ENCODE assay signal across 1 cellular context in genomic region chr6:56314683-56315523, GRCh38.
TF ChIP-seq lines count a peak whose summit lies in the region.

No MANE protein-coding gene starts in this region.

TF ChIP-seq in HepG2, 621 proteins besides CTCF, POLR2A, EP300 and RAD21 (continued from another document):
- TF ChIP-seq ZNF431 (CRISPR knock-in tag; IDR thresholded peaks at IDR 0.05; ENCODE audit: borderline replicate concordance, low read depth) (no peak), CHD4 (IDR thresholded peaks at IDR 0.05; ENCODE audit: borderline replicate concordance, low read length) (no peak), SALL2 (CRISPR knock-in tag; IDR thresholded peaks at IDR 0.05) (no peak), ZNF740 (CRISPR knock-in tag; IDR thresholded peaks at IDR 0.05) (no peak), ZNF646 (CRISPR knock-in tag; IDR thresholded peaks at IDR 0.05) (no peak), JUN (CRISPR knock-in tag; IDR thresholded peaks at IDR 0.05) (no peak), FOXK2 (IDR thresholded peaks at IDR 0.05) (no peak), FOXK1 (CRISPR knock-in tag; IDR thresholded peaks at IDR 0.05; ENCODE audit: borderline replicate concordance, low read depth) (no peak), ZNF800 (CRISPR knock-in tag; IDR thresholded peaks at IDR 0.05) (no peak), KLF13 (CRISPR knock-in tag; IDR thresholded peaks at IDR 0.05) (no peak), ZBTB10 (CRISPR knock-in tag; IDR thresholded peaks at IDR 0.05; ENCODE audit: borderline replicate concordance) (no peak), ZBED4 (CRISPR knock-in tag; IDR thresholded peaks at IDR 0.05; ENCODE audit: borderline replicate concordance) (no peak), REXO4 (CRISPR knock-in tag; IDR thresholded peaks at IDR 0.05; ENCODE audit: borderline replicate concordance) (no peak), ARNT (IDR thresholded peaks at IDR 0.05) (no peak), ATF7-NPFF (CRISPR knock-in tag; IDR thresholded peaks at IDR 0.05; ENCODE audit: low read depth) (no peak), HMGXB4 (CRISPR knock-in tag; IDR thresholded peaks at IDR 0.05; ENCODE audit: borderline replicate concordance in 1 of 2, low read depth in 1 of 2) (0 out of 4 replicates have a peak, but pooled peaks of 1 of the 2 experiments have one; percentile 15), PLSCR1 (CRISPR knock-in tag; IDR thresholded peaks at IDR 0.05; ENCODE audit: borderline replicate concordance) (no peak), MXD4 (CRISPR knock-in tag; IDR thresholded peaks at IDR 0.05) (no peak), MAZ (IDR thresholded peaks at IDR 0.05; ENCODE audit: borderline replicate concordance, low read depth, low read length) (no peak), MAZ (CRISPR knock-in tag; IDR thresholded peaks at IDR 0.05; ENCODE audit: low read depth) (0 out of 2 replicates have a peak, but pooled peaks have one; percentile 26), ZNF552 (CRISPR knock-in tag; IDR thresholded peaks at IDR 0.05; ENCODE audit: borderline replicate concordance) (no peak), ZNF543 (CRISPR knock-in tag; IDR thresholded peaks at IDR 0.05) (no peak), ARNTL (CRISPR knock-in tag; IDR thresholded peaks at IDR 0.05) (no peak), ZNF280D (CRISPR knock-in tag; IDR thresholded peaks at IDR 0.05) (no peak)
TF ChIP-seq in HepG2: peak in this region for 5.
